Comparison of ENCODE assay signal across 11 cellular contexts in genomic region chr11:17719028-17719939, GRCh38. TPM values are rescaled to one million over a fixed set of nuclear protein-coding genes. Genes with fewer than 3 reads are reported as not detected.
A peak's percentile ranks its signal among the peaks of the same experiment; 100 is the strongest.
DNase-seq lines count a peak whose midpoint lies in the region; ATAC-seq and TF ChIP-seq lines count a peak whose summit lies in the region.
"Had no signal": no experiment of that assay in that cellular context is flagged by ENCODE, and none has a peak within 500 bp of the region (broad histone marks: within the 10 kb centered on the region; RNA-seq: fewer than 3 reads in every experiment).

Gene MYOD1 (plus strand): TSS chr11:17719571. CDS start chr11:17719783, 212 bp downstream.

- no peak for TF ChIP-seq RAD21 in SK-N-SH (IDR thresholded peaks at IDR 0.05; ENCODE audit: low read length)

- no peaks in the 10 kb centered on the region for H3F3A ChIP-seq in SK-N-SH (replicated peaks; ENCODE audit: insufficient read depth)

- H3K4me2 ChIP-seq in SK-N-SH = no peak within 1 kb of the TSS

- H3K27me3 ChIP-seq in right atrium auricular region (peaks cover 14 to 31% of the 10 kb centered on the region in 2 donors), SK-N-SH (ENCODE audit: insufficient read depth) (peaks cover 61% of the 10 kb centered on the region), iPS-20b (ENCODE audit: insufficient read depth, low read length) (peaks cover 100% of the 10 kb centered on the region), testis (no peaks in the 10 kb centered on the region), vagina (no peaks in the 10 kb centered on the region)

- H3K9ac ChIP-seq in SK-N-SH = no peak within 1 kb of the TSS
- no peak within 1 kb of the TSS for H3K9ac ChIP-seq in iPS-20b (ENCODE audit: low read depth, low read length)

- H3K9me2 ChIP-seq in SK-N-SH = no peaks in the 10 kb centered on the region

- H3K36me3 ChIP-seq in right atrium auricular region = no peaks in the 10 kb centered on the region
- H3K36me3 ChIP-seq in SK-N-SH (replicated peaks in 1 of 2; ENCODE audit: control insufficient read depth in 1 of 2, insufficient read depth in 2 of 2, low read length in 1 of 2) = no peaks in the 10 kb centered on the region
- no peaks in the 10 kb centered on the region for H3K36me3 ChIP-seq in iPS-20b (ENCODE audit: insufficient read depth, low read depth, low read length)
- no peaks in the 10 kb centered on the region for H3K36me3 ChIP-seq in testis (ENCODE audit: low read depth, missing control alignments)
- no peaks in the 10 kb centered on the region for H3K36me3 ChIP-seq in vagina
- H3K36me3 ChIP-seq: BE2C had no signal

- ATAC-seq in Right ventricle myocardium inferior = peak; percentile 45
- no peak for ATAC-seq in GM18867 (IDR thresholded peaks at IDR 0.05; ENCODE audit: unreplicated experiment)
- ATAC-seq: activated CD8-positive, alpha-beta T cell treated with anti-CD3 and anti-CD28 coated beads, Interleukin-2, amount 10 ng/mL, durations not matched to agents 7 days and 5 days had no signal

- 4% methylated on average over 20 of the region's 69 CpGs for whole genome bisulfite sequencing in SK-N-SH (ENCODE audit: low lambda C conversion rate)
- WGBS in testis, 2 donors = 1 to 2% methylated on average over 16 to 62 of the region's 69 CpGs

- peak within 1 kb of the TSS in 1 of 2 donors; percentile 19 for H3K4me3 ChIP-seq in right atrium auricular region
- no peak within 1 kb of the TSS for H3K4me3 ChIP-seq in SK-N-SH (ENCODE audit: low read depth in 2 of 2, low read length in 1 of 2)
- peak within 1 kb of the TSS; percentile 69 for H3K4me3 ChIP-seq in iPS-20b (ENCODE audit: low read length)
- H3K4me3 ChIP-seq in testis = peak within 1 kb of the TSS; percentile 21 to 49
- H3K4me3 ChIP-seq in vagina = no peak within 1 kb of the TSS

- no peak within 1 kb of the TSS for H2AFZ ChIP-seq in SK-N-SH (ENCODE audit: low read depth)

- TF ChIP-seq POLR2A in testis (IDR thresholded peaks at IDR 0.05) = no peak
- no peak for TF ChIP-seq POLR2A in vagina (IDR thresholded peaks at IDR 0.05)

- H3K79me2 ChIP-seq in SK-N-SH (ENCODE audit: insufficient read depth) = no peaks in the 10 kb centered on the region

- H4K20me1 ChIP-seq in SK-N-SH (ENCODE audit: insufficient read depth) = no peaks in the 10 kb centered on the region

- TF ChIP-seq CTCF in right atrium auricular region (IDR thresholded peaks at IDR 0.05) (no peak), SK-N-SH (IDR thresholded peaks at IDR 0.05) (no peak), testis (IDR thresholded peaks at IDR 0.05) (no peak), vagina (IDR thresholded peaks at IDR 0.05) (no peak)

- TF ChIP-seq EP300 in SK-N-SH (IDR thresholded peaks at IDR 0.05; ENCODE audit: borderline replicate concordance in 1 of 2, low read depth in 1 of 2, low read length in 1 of 2) = no peak

- CTCF ChIA-PET in SK-N-SH (lab: Yijun Ruan, JAX) = interaction anchor here (0.6 to 8.6 kb wide), 13 partner anchors 8 to 614 kb away, joined by 3 to 137 read pairs (median 8); partner anchors contain the start of gene KCNC1

- H3K4me1 ChIP-seq in right atrium auricular region (peaks cover 0 to 40% of the 10 kb centered on the region in 2 donors), SK-N-SH (ENCODE audit: control insufficient read depth in 1 of 2, insufficient read depth in 2 of 2, low read depth in 1 of 2, low read length in 1 of 2) (peaks cover 0 to 6% of the 10 kb centered on the region in 2 experiments; a peak in 1 of 4 replicates), iPS-20b (ENCODE audit: insufficient read depth, low read length) (no peaks in the 10 kb centered on the region), testis (peaks cover 6% of the 10 kb centered on the region), vagina (peaks cover 24% of the 10 kb centered on the region)
- H3K4me1 ChIP-seq: BE2C had no signal

- H3K27ac ChIP-seq in right atrium auricular region = no peak within 1 kb of the TSS
- H3K27ac ChIP-seq in SK-N-SH (ENCODE audit: low read depth in 2 of 2, low read length in 1 of 2) = no peak within 1 kb of the TSS
- no peak within 1 kb of the TSS for H3K27ac ChIP-seq in iPS-20b (ENCODE audit: low read length)
- H3K27ac ChIP-seq in testis = no peak within 1 kb of the TSS
- H3K27ac ChIP-seq in vagina = no peak within 1 kb of the TSS

- POLR2A ChIA-PET in SK-N-SH (lab: Yijun Ruan, JAX) = no interaction called here

- intact Hi-C loops in Right ventricle myocardium inferior (cut with DNase I) = no loop called here
- intact Hi-C loops in testis (cut with DNase I; ENCODE audit: low total_unique reads) = no loop called here
- intact Hi-C loops in vagina (cut with DNase I) = no loop called here

- H3K9me3 ChIP-seq in right atrium auricular region (no peaks in the 10 kb centered on the region), SK-N-SH (no peaks in the 10 kb centered on the region), iPS-20b (ENCODE audit: insufficient read depth, low read depth, low read length) (no peaks in the 10 kb centered on the region), testis (no peaks in the 10 kb centered on the region), vagina (no peaks in the 10 kb centered on the region)
- H3K9me3 ChIP-seq: BE2C had no signal

- DNase-seq in Right ventricle myocardium inferior (ENCODE audit: missing footprints) (peak; percentile 61), right atrium auricular region (ENCODE audit: low spot score) (no peak), SK-N-SH (peak; percentile 70), testis (no peak), vagina (ENCODE audit: extremely low spot score in 2 of 2) (no peak)
- DNase-seq in activated CD4-positive, alpha-beta T cell treated with anti-CD3 and anti-CD28 coated beads for 1 hour = no peak
- DNase-seq: activated CD8-positive, alpha-beta T cell treated with anti-CD3 and anti-CD28 coated beads, Interleukin-2, amount 10 ng/mL, durations not matched to agents 7 days and 5 days; BE2C had no signal

TF ChIP-seq in SK-N-SH, 30 proteins besides CTCF, POLR2A, EP300 and RAD21:
- TF ChIP-seq SIN3A (IDR thresholded peaks at IDR 0.05; ENCODE audit: borderline replicate concordance, low read depth, low read length) = no peak
- no peak for TF ChIP-seq NFIC (IDR thresholded peaks at IDR 0.05; ENCODE audit: borderline replicate concordance)
- no peak for TF ChIP-seq CHD2 (IDR thresholded peaks at IDR 0.05; ENCODE audit: low read length, partially characterized antibody)
- no peak for TF ChIP-seq MEF2A (IDR thresholded peaks at IDR 0.05; ENCODE audit: borderline replicate concordance, low read depth)
- no peak for TF ChIP-seq USF1 (IDR thresholded peaks at IDR 0.05; ENCODE audit: borderline replicate concordance, low read depth)
- no peak for TF ChIP-seq TEAD4 (IDR thresholded peaks at IDR 0.05; ENCODE audit: borderline replicate concordance, insufficient read depth)
TF ChIP-seq in SK-N-SH: peak in this region for 0.

RNA-seq across cellular contexts. Expression of gene MYOD1, which starts in this region (rescaled TPM):
- total RNA-seq in Right ventricle myocardium inferior = 0.27 TPM
- total RNA-seq in right atrium auricular region = not detected
- not detected in 2 replicates for polyA plus RNA-seq in SK-N-SH (2012; rRNA removed)
- polyA plus RNA-seq in SK-N-SH (2012; cell fraction: cytosol; rRNA removed) = not detected in 2 replicates
- not detected in 2 replicates for polyA plus RNA-seq in SK-N-SH (2012; cell fraction: nucleus; rRNA removed)
- 1 to 10 TPM; 1.4 to 1.6 TPM for total RNA-seq in testis
- 0.69 TPM for polyA plus RNA-seq in testis (ENCODE audit: insufficient read depth, low read depth, low replicate concordance)
- total RNA-seq in vagina = not detected
- total RNA-seq: activated CD8-positive, alpha-beta T cell treated with anti-CD3 and anti-CD28 coated beads, Interleukin-2, amount 10 ng/mL, durations not matched to agents 7 days and 5 days had no signal
- polyA plus RNA-seq: adipose tissue had no signal

Comparison
In these comparisons a context has a peak if more than half of its experiments do, and no peak if none do; other contexts are left out.
1. Peak in DNase-seq and ATAC-seq in Right ventricle myocardium inferior; RNA of the gene not detected or under 1 TPM.
2. Peak in DNase-seq in SK-N-SH; RNA of the gene not detected or under 1 TPM.
3. H3K4me3 ChIP-seq: peak in iPS-20b (single experiment) and testis (2 of 2); none in SK-N-SH (0 of 2) and vagina (0 of 2).